ENCODE assay signal across 16 cellular contexts in genomic region chr9:35951736-35952135, GRCh38. TPM values are rescaled to one million over a fixed set of nuclear protein-coding genes. Genes with fewer than 3 reads are reported as not detected.
A peak's percentile ranks its signal among the peaks of the same experiment; 100 is the strongest.
DNase-seq lines count a peak whose midpoint lies in the region; ATAC-seq, FAIRE-seq and TF ChIP-seq lines count a peak whose summit lies in the region.
"Had no signal": no experiment of that assay in that cellular context is flagged by ENCODE, and none has a peak within 500 bp of the region (broad histone marks: within the 10 kb centered on the region; RNA-seq: fewer than 3 reads in every experiment).

No MANE protein-coding gene starts in this region.

- no peak for TF ChIP-seq EP300 in HepG2 (IDR thresholded peaks at IDR 0.05; ENCODE audit: low read depth in 2 of 2, low read length in 2 of 2)
- no peak for TF ChIP-seq EP300 in HepG2 (CRISPR knock-in tag; IDR thresholded peaks at IDR 0.05; ENCODE audit: borderline replicate concordance)

- no peaks in the 10 kb centered on the region for H3K9me3 Mint-ChIP-seq in CD8-positive, alpha-beta T cell
- H3K9me3 Mint-ChIP-seq: activated naive CD4-positive, alpha-beta T cell treated with anti-CD3 and anti-CD28 coated beads, Interleukin-2, amount 50 U/mL, for 72 hours; dendritic cell treated with granulocyte-macrophage colony-stimulating factor and Interleukin-4, amounts not matched to agents 40 ng/mL and 50 ng/mL, for 4 days had no signal

- H2AFZ ChIP-seq in HepG2 (ENCODE audit: low read length): no peak overlapping the region

- CTCF ChIA-PET in HepG2 (lab: Yijun Ruan, JAX; ENCODE audit: low intra/inter-chr PET ratio, low total read pairs): no interaction called here
- CTCF ChIA-PET in CD8-positive, alpha-beta T cell (lab: Charles Lee): interaction anchor here (1.1 to 1.3 kb wide), 2 partner anchors 19 to 71 kb away, joined by 3 to 5 read pairs; no protein-coding TSS in a partner anchor

- peaks cover 6% of the 10 kb centered on the region for H3K27me3 Mint-ChIP-seq in CD8-positive, alpha-beta T cell (ENCODE audit: low read depth)

- no peaks in the 10 kb centered on the region for H4K20me1 ChIP-seq in HepG2 (ENCODE audit: insufficient read depth, low read length)

- H3K9ac ChIP-seq in liver (ENCODE audit: low read depth in 1 of 2, low read length in 2 of 2) (no peak overlapping the region), HepG2 (ENCODE audit: insufficient read depth, low read depth, low read length) (no peak overlapping the region)

- H3K79me2 ChIP-seq in HepG2 (ENCODE audit: insufficient read depth, low read length): no peaks in the 10 kb centered on the region

- in situ Hi-C loops in HepG2 (cut with HindIII; ENCODE audit: extremely low pct_ligation_motif_present, low pct_unique_long_range_greater_than_20kb): no loop called here

- H3K36me3 ChIP-seq in liver (ENCODE audit: control insufficient read depth in 4 of 4, insufficient read depth in 3 of 4, low read depth in 1 of 4, low read length in 3 of 4): no peaks in the 10 kb centered on the region
- H3K36me3 ChIP-seq in HepG2 (replicated peaks in 1 of 2; ENCODE audit: control insufficient read depth in 1 of 2, insufficient read depth in 2 of 2, low read length in 2 of 2): no peaks in the 10 kb centered on the region
- no peaks in the 10 kb centered on the region for H3K36me3 ChIP-seq in CD8-positive, alpha-beta T cell (ENCODE audit: insufficient read depth, low read length)

- intact Hi-C loops in HepG2 (cut with micrococcal nuclease; ENCODE audit: unreplicated experiment): no loop called here
- intact Hi-C loops in CD8-positive, alpha-beta T cell (cut with DNase I, micrococcal nuclease): loop anchor here in 1 of 2 experiments (10.0 kb wide), 1 partner anchor 213 kb away; the partner anchor contains the start of gene CCIN

- H3K27ac ChIP-seq in liver (ENCODE audit: low read depth in 1 of 2, low read length in 2 of 2): no peak overlapping the region
- H3K27ac ChIP-seq in HepG2 (ENCODE audit: extremely low read length, insufficient read depth, low read length): no peak overlapping the region
- no peak overlapping the region for H3K27ac ChIP-seq in CD8-positive, alpha-beta T cell (ENCODE audit: low read depth, low read length)

- no peak for TF ChIP-seq POLR2A in HepG2 (IDR thresholded peaks at IDR 0.05; ENCODE audit: insufficient read depth in 1 of 2, low read depth in 2 of 2, low read length in 2 of 2)

- H3K9me3 ChIP-seq in liver (ENCODE audit: control insufficient read depth in 4 of 4, low read length in 3 of 4) (no peaks in the 10 kb centered on the region), HepG2 (ENCODE audit: low read length) (no peaks in the 10 kb centered on the region)
- no peaks in the 10 kb centered on the region for H3K9me3 ChIP-seq in CD8-positive, alpha-beta T cell (ENCODE audit: low read length)

- no peak for ATAC-seq in HepG2
- ATAC-seq in CD8-positive, alpha-beta T cell: no peak
- ATAC-seq: activated naive CD4-positive, alpha-beta T cell treated with anti-CD3 and anti-CD28 coated beads, Interleukin-2, amount 50 U/mL, for 72 hours had no signal

- DNase-seq in HepG2 (ENCODE audit: low spot score): no peak
- peak; percentile 52 for DNase-seq in astrocyte of the hippocampus (ENCODE audit: low read depth, low spot score)
- DNase-seq in iris pigment epithelial cell (ENCODE audit: low read depth): peak; percentile 81
- peak; percentile 35 for DNase-seq in urothelium cell line (ENCODE audit: low spot score)
- DNase-seq in NCI-H2227 treated with DMSO at 0.1 percent for 48 hours (lab: John Stamatoyannopoulos, UW): no peak
- no peak for DNase-seq in stimulated activated CD4-positive, alpha-beta T cell treated with anti-CD3 and anti-CD28 coated beads, Interleukin-2, amount 100 ng/mL, for 24 hours
- DNase-seq in CD8-positive, alpha-beta T cell: no peak
- DNase-seq: NCI-H1436 treated with DMSO at 0.1 percent for 48 hours, NCI-H524 had no signal

- peaks cover 2% of the 10 kb centered on the region for H3K4me1 Mint-ChIP-seq in CD8-positive, alpha-beta T cell (ENCODE audit: low read depth)

- BruUV-seq in HepG2 (replicated peaks; lab: Mats Ljungman, UMichigan): no TSS peak

- H3K27me3 ChIP-seq in liver (ENCODE audit: control insufficient read depth in 4 of 4, insufficient read depth in 4 of 4, low read length in 3 of 4) (peaks cover 0 to 2% (median 0%) of the 10 kb centered on the region in 4 donors), HepG2 (ENCODE audit: control insufficient read depth in 1 of 2, insufficient read depth in 2 of 2, low read length in 2 of 2) (peaks cover 0 to 10% of the 10 kb centered on the region in 2 experiments; a peak in 2 of 5 replicates)
- H3K27me3 ChIP-seq in CD8-positive, alpha-beta T cell (ENCODE audit: insufficient read depth, low read length): no peaks in the 10 kb centered on the region

- TF ChIP-seq RAD21 in liver (IDR thresholded peaks at IDR 0.05): no peak
- no peak for TF ChIP-seq RAD21 in HepG2 (CRISPR knock-in tag; IDR thresholded peaks at IDR 0.05)

- POLR2A ChIA-PET in HepG2 (lab: Yijun Ruan, JAX): no interaction called here
- POLR2A ChIA-PET in CD8-positive, alpha-beta T cell (lab: Charles Lee): no interaction called here

- no peaks in the 10 kb centered on the region for H3K36me3 Mint-ChIP-seq in CD8-positive, alpha-beta T cell
- H3K36me3 Mint-ChIP-seq: activated naive CD4-positive, alpha-beta T cell treated with anti-CD3 and anti-CD28 coated beads, Interleukin-2, amount 50 U/mL, for 72 hours had no signal

- FAIRE-seq in HepG2 (lab: Jason Lieb, UNC) (no peak), urothelium cell line (lab: Jason Lieb, UNC) (no peak)
- FAIRE-seq: H1, TTC549 had no signal

- no peaks in the 10 kb centered on the region for H3K4me1 ChIP-seq in liver (ENCODE audit: control insufficient read depth in 4 of 4, insufficient read depth in 4 of 4, low read length in 3 of 4)
- no peaks in the 10 kb centered on the region for H3K4me1 ChIP-seq in HepG2 (ENCODE audit: insufficient read depth, low read length)
- no peaks in the 10 kb centered on the region for H3K4me1 ChIP-seq in CD8-positive, alpha-beta T cell (ENCODE audit: insufficient read depth, low read length)

- H3K4me2 ChIP-seq in HepG2 (ENCODE audit: low read depth, low read length): no peak overlapping the region

- no peak overlapping the region for H3K27ac Mint-ChIP-seq in CD8-positive, alpha-beta T cell
- H3K27ac Mint-ChIP-seq: activated naive CD4-positive, alpha-beta T cell treated with anti-CD3 and anti-CD28 coated beads, Interleukin-2, amount 50 U/mL, for 72 hours; dendritic cell treated with granulocyte-macrophage colony-stimulating factor and Interleukin-4, amounts not matched to agents 40 ng/mL and 50 ng/mL, for 4 days had no signal

- 70% methylated on average over 6 of the region's 6 CpGs for WGBS in liver
- 30% methylated on average over 3 of the region's 6 CpGs for WGBS in HepG2 (ENCODE audit: low lambda C conversion rate)

- H3K4me3 ChIP-seq in liver (ENCODE audit: low read depth in 1 of 3, low read length in 3 of 3) (no peak overlapping the region), HepG2 (replicated peaks in 1 of 3; ENCODE audit: insufficient read depth in 1 of 3, low read depth in 2 of 3, low read length in 3 of 3) (no peak overlapping the region)
- H3K4me3 ChIP-seq in CD8-positive, alpha-beta T cell (ENCODE audit: low read depth, low read length): no peak overlapping the region

- no peak for TF ChIP-seq CTCF in liver (IDR thresholded peaks at IDR 0.05; ENCODE audit: low read depth, low read length, missing input control)
- TF ChIP-seq CTCF in HepG2 (CRISPR knock-in tag; IDR thresholded peaks at IDR 0.05): no peak
- TF ChIP-seq CTCF in CD8-positive, alpha-beta T cell (IDR thresholded peaks at IDR 0.05): no peak

- H3K4me3 Mint-ChIP-seq in CD8-positive, alpha-beta T cell: no peak overlapping the region
- H3K4me3 Mint-ChIP-seq: dendritic cell treated with granulocyte-macrophage colony-stimulating factor and Interleukin-4, amounts not matched to agents 40 ng/mL and 50 ng/mL, for 4 days had no signal

RNA-seq across cellular contexts. Expression of gene OR2S2, which starts 6.2 kb away (rescaled TPM):
- total RNA-seq in liver: not detected
- polyA plus RNA-seq in liver: not detected
- not detected in 2 replicates for total RNA-seq in HepG2 (2016; rRNA removed; fragmentation: Illumina TruSeq; extraction: Trizol)
- total RNA-seq in HepG2 (2016; cell fraction: cytosol; rRNA removed; fragmentation: Illumina TruSeq; extraction: Trizol; ENCODE audit: low read depth): not detected in 2 replicates
- not detected in 2 replicates for total RNA-seq in HepG2 (2016; cell fraction: insoluble cytoplasmic fraction; rRNA removed; fragmentation: Illumina TruSeq; extraction: Trizol)
- not detected in 2 replicates for total RNA-seq in HepG2 (2016; cell fraction: membrane; rRNA removed; fragmentation: Illumina TruSeq; extraction: Trizol)
- total RNA-seq in HepG2 (2016; cell fraction: nucleus; rRNA removed; fragmentation: Illumina TruSeq; extraction: Trizol): not detected in 2 replicates
- polyA plus RNA-seq in HepG2 (2011; rRNA removed): not detected in 2 replicates
- not detected in 2 replicates for polyA plus RNA-seq in HepG2 (2011; cell fraction: cytosol; rRNA removed)
- polyA plus RNA-seq in HepG2 (2011; cell fraction: nucleus; rRNA removed): not detected in 2 replicates
- polyA plus RNA-seq in HepG2 (2012): not detected in 2 replicates
- not detected in 2 replicates for polyA plus RNA-seq in HepG2 (2016; cell fraction: cytosol; fragmentation: Illumina TruSeq; extraction: Trizol; ENCODE audit: low read depth)
- polyA plus RNA-seq in HepG2 (2016; cell fraction: insoluble cytoplasmic fraction; fragmentation: Illumina TruSeq; extraction: Trizol; ENCODE audit: low read depth): not detected in 2 replicates
- polyA plus RNA-seq in HepG2 (2016; cell fraction: membrane; fragmentation: Illumina TruSeq; extraction: Trizol; ENCODE audit: low read depth): not detected in 2 replicates
- not detected in 2 replicates for polyA plus RNA-seq in HepG2 (2016; cell fraction: nucleus; fragmentation: Illumina TruSeq; extraction: Trizol; ENCODE audit: insufficient read depth, low read depth)
- polyA minus RNA-seq in HepG2 (2011; rRNA and poly(A)+ RNA removed; ENCODE audit: low replicate concordance): not detected in 2 replicates
- not detected in 2 replicates for polyA minus RNA-seq in HepG2 (2011; cell fraction: cytosol; rRNA and poly(A)+ RNA removed)
- not detected in 2 replicates for polyA minus RNA-seq in HepG2 (2011; cell fraction: nucleus; rRNA and poly(A)+ RNA removed)
- not detected for total RNA-seq in CD8-positive, alpha-beta T cell
- total RNA-seq: activated naive CD4-positive, alpha-beta T cell treated with anti-CD3 and anti-CD28 coated beads, Interleukin-2, amount 50 U/mL, for 72 hours; H1; mesenteric fat pad; omental fat pad had no signal
- polyA plus RNA-seq: H1 had no signal

RNA-seq across cellular contexts. Expression of gene SPAAR, which starts 42.4 kb away (rescaled TPM):
- total RNA-seq in liver: 1 to 10 TPM in 1 of 2 donors, under 1 TPM in 1; 0.65 to 2.4 TPM
- polyA plus RNA-seq in liver: 1 to 10 TPM; 1.1 TPM
- 0.07 TPM in 1 of 2 replicates, not detected in the other for total RNA-seq in HepG2 (2016; rRNA removed; fragmentation: Illumina TruSeq; extraction: Trizol)
- not detected in 2 replicates for total RNA-seq in HepG2 (2016; cell fraction: cytosol; rRNA removed; fragmentation: Illumina TruSeq; extraction: Trizol; ENCODE audit: low read depth)
- not detected in 2 replicates for total RNA-seq in HepG2 (2016; cell fraction: insoluble cytoplasmic fraction; rRNA removed; fragmentation: Illumina TruSeq; extraction: Trizol)
- not detected in 2 replicates for total RNA-seq in HepG2 (2016; cell fraction: membrane; rRNA removed; fragmentation: Illumina TruSeq; extraction: Trizol)
- total RNA-seq in HepG2 (2016; cell fraction: nucleus; rRNA removed; fragmentation: Illumina TruSeq; extraction: Trizol): not detected in 2 replicates
- polyA plus RNA-seq in HepG2 (2011; rRNA removed): not detected in 2 replicates
- polyA plus RNA-seq in HepG2 (2011; cell fraction: cytosol; rRNA removed): not detected in 2 replicates
- not detected in 2 replicates for polyA plus RNA-seq in HepG2 (2011; cell fraction: nucleus; rRNA removed)
- not detected in 2 replicates for polyA plus RNA-seq in HepG2 (2012)
- polyA plus RNA-seq in HepG2 (2016; cell fraction: cytosol; fragmentation: Illumina TruSeq; extraction: Trizol; ENCODE audit: low read depth): not detected in 2 replicates
- not detected in 2 replicates for polyA plus RNA-seq in HepG2 (2016; cell fraction: insoluble cytoplasmic fraction; fragmentation: Illumina TruSeq; extraction: Trizol; ENCODE audit: low read depth)
- polyA plus RNA-seq in HepG2 (2016; cell fraction: membrane; fragmentation: Illumina TruSeq; extraction: Trizol; ENCODE audit: low read depth): not detected in 2 replicates
- polyA plus RNA-seq in HepG2 (2016; cell fraction: nucleus; fragmentation: Illumina TruSeq; extraction: Trizol; ENCODE audit: insufficient read depth, low read depth): not detected in 2 replicates
- 0.21 TPM in 1 of 2 replicates, not detected in the other for polyA minus RNA-seq in HepG2 (2011; rRNA and poly(A)+ RNA removed; ENCODE audit: low replicate concordance)
- polyA minus RNA-seq in HepG2 (2011; cell fraction: cytosol; rRNA and poly(A)+ RNA removed): not detected in 2 replicates
- not detected in 2 replicates for polyA minus RNA-seq in HepG2 (2011; cell fraction: nucleus; rRNA and poly(A)+ RNA removed)
- not detected for total RNA-seq in CD8-positive, alpha-beta T cell
- total RNA-seq: activated naive CD4-positive, alpha-beta T cell treated with anti-CD3 and anti-CD28 coated beads, Interleukin-2, amount 50 U/mL, for 72 hours; H1 had no signal

RNA-seq across cellular contexts. Expression of gene HRCT1, which starts 45.7 kb away (rescaled TPM):
- total RNA-seq in liver (under 1 TPM; 0.08 to 0.09 TPM), HepG2 (2016; rRNA removed; fragmentation: Illumina TruSeq; extraction: Trizol) (not detected in 2 replicates)
- polyA plus RNA-seq in liver (1 to 10 TPM in 1 of 2 donors, under 1 TPM in 1; 0.44 to 2.9 TPM), HepG2 (2011; rRNA removed) (0.13 and 0.44 TPM in 2 replicates)
- not detected in 2 replicates for total RNA-seq in HepG2 (2016; cell fraction: cytosol; rRNA removed; fragmentation: Illumina TruSeq; extraction: Trizol; ENCODE audit: low read depth)
- not detected in 2 replicates for total RNA-seq in HepG2 (2016; cell fraction: insoluble cytoplasmic fraction; rRNA removed; fragmentation: Illumina TruSeq; extraction: Trizol)
- total RNA-seq in HepG2 (2016; cell fraction: membrane; rRNA removed; fragmentation: Illumina TruSeq; extraction: Trizol): 0.21 TPM in 1 of 2 replicates, not detected in the other
- total RNA-seq in HepG2 (2016; cell fraction: nucleus; rRNA removed; fragmentation: Illumina TruSeq; extraction: Trizol): 0.41 and 0.43 TPM in 2 replicates
- 0.23 TPM in 1 of 2 replicates, not detected in the other for polyA plus RNA-seq in HepG2 (2011; cell fraction: cytosol; rRNA removed)
- 0.21 TPM in 1 of 2 replicates, not detected in the other for polyA plus RNA-seq in HepG2 (2011; cell fraction: nucleus; rRNA removed)
- 0.35 TPM in 1 of 2 replicates, not detected in the other for polyA plus RNA-seq in HepG2 (2012)
- 0.26 and 0.28 TPM in 2 replicates for polyA plus RNA-seq in HepG2 (2016; cell fraction: cytosol; fragmentation: Illumina TruSeq; extraction: Trizol; ENCODE audit: low read depth)
- polyA plus RNA-seq in HepG2 (2016; cell fraction: insoluble cytoplasmic fraction; fragmentation: Illumina TruSeq; extraction: Trizol; ENCODE audit: low read depth): 0.35 and 0.46 TPM in 2 replicates
- 0.41 and 0.42 TPM in 2 replicates for polyA plus RNA-seq in HepG2 (2016; cell fraction: membrane; fragmentation: Illumina TruSeq; extraction: Trizol; ENCODE audit: low read depth)
- polyA plus RNA-seq in HepG2 (2016; cell fraction: nucleus; fragmentation: Illumina TruSeq; extraction: Trizol; ENCODE audit: insufficient read depth, low read depth): 0.53 TPM in 1 of 2 replicates, not detected in the other
- 0.44 TPM in 1 of 2 replicates, not detected in the other for polyA minus RNA-seq in HepG2 (2011; rRNA and poly(A)+ RNA removed; ENCODE audit: low replicate concordance)
- polyA minus RNA-seq in HepG2 (2011; cell fraction: cytosol; rRNA and poly(A)+ RNA removed): not detected in 2 replicates
- polyA minus RNA-seq in HepG2 (2011; cell fraction: nucleus; rRNA and poly(A)+ RNA removed): not detected in 2 replicates
- not detected for total RNA-seq in CD8-positive, alpha-beta T cell
- total RNA-seq: activated naive CD4-positive, alpha-beta T cell treated with anti-CD3 and anti-CD28 coated beads, Interleukin-2, amount 50 U/mL, for 72 hours; H1 had no signal
- polyA plus RNA-seq: H1 had no signal

Comparison
In these comparisons a context has a peak if more than half of its experiments do, and no peak if none do; other contexts are left out.
1. DNase-seq: peak in astrocyte of the hippocampus (single experiment), iris pigment epithelial cell (single experiment) and urothelium cell line (single experiment); none in HepG2 (single experiment), NCI-H2227 treated with DMSO at 0.1 percent for 48 hours (single experiment), stimulated activated CD4-positive, alpha-beta T cell treated with anti-CD3 and anti-CD28 coated beads, Interleukin-2, amount 100 ng/mL, for 24 hours (0 of 2) and CD8-positive, alpha-beta T cell (0 of 7).